Comparison of ENCODE assay signal across 1 cellular context in the genomic region with DNA sequence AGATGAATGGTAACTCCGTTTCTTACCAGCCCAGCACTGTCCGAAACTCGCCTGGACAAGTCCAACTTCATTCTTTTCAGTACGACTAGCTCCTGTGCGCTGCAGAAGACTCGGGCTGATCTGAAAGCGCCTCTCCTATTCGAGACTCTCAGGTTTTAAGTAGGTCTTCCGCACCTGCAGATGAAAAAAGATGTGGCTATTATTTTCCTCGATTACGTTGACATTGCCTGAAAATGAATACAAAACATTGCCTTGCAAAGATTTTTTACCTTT.
TF ChIP-seq lines count a peak whose summit lies in the region.

No MANE protein-coding gene starts in this region.

TF ChIP-seq in H1, 55 proteins besides CTCF, POLR2A, EP300 and RAD21:
- TF ChIP-seq, protein P1, sequence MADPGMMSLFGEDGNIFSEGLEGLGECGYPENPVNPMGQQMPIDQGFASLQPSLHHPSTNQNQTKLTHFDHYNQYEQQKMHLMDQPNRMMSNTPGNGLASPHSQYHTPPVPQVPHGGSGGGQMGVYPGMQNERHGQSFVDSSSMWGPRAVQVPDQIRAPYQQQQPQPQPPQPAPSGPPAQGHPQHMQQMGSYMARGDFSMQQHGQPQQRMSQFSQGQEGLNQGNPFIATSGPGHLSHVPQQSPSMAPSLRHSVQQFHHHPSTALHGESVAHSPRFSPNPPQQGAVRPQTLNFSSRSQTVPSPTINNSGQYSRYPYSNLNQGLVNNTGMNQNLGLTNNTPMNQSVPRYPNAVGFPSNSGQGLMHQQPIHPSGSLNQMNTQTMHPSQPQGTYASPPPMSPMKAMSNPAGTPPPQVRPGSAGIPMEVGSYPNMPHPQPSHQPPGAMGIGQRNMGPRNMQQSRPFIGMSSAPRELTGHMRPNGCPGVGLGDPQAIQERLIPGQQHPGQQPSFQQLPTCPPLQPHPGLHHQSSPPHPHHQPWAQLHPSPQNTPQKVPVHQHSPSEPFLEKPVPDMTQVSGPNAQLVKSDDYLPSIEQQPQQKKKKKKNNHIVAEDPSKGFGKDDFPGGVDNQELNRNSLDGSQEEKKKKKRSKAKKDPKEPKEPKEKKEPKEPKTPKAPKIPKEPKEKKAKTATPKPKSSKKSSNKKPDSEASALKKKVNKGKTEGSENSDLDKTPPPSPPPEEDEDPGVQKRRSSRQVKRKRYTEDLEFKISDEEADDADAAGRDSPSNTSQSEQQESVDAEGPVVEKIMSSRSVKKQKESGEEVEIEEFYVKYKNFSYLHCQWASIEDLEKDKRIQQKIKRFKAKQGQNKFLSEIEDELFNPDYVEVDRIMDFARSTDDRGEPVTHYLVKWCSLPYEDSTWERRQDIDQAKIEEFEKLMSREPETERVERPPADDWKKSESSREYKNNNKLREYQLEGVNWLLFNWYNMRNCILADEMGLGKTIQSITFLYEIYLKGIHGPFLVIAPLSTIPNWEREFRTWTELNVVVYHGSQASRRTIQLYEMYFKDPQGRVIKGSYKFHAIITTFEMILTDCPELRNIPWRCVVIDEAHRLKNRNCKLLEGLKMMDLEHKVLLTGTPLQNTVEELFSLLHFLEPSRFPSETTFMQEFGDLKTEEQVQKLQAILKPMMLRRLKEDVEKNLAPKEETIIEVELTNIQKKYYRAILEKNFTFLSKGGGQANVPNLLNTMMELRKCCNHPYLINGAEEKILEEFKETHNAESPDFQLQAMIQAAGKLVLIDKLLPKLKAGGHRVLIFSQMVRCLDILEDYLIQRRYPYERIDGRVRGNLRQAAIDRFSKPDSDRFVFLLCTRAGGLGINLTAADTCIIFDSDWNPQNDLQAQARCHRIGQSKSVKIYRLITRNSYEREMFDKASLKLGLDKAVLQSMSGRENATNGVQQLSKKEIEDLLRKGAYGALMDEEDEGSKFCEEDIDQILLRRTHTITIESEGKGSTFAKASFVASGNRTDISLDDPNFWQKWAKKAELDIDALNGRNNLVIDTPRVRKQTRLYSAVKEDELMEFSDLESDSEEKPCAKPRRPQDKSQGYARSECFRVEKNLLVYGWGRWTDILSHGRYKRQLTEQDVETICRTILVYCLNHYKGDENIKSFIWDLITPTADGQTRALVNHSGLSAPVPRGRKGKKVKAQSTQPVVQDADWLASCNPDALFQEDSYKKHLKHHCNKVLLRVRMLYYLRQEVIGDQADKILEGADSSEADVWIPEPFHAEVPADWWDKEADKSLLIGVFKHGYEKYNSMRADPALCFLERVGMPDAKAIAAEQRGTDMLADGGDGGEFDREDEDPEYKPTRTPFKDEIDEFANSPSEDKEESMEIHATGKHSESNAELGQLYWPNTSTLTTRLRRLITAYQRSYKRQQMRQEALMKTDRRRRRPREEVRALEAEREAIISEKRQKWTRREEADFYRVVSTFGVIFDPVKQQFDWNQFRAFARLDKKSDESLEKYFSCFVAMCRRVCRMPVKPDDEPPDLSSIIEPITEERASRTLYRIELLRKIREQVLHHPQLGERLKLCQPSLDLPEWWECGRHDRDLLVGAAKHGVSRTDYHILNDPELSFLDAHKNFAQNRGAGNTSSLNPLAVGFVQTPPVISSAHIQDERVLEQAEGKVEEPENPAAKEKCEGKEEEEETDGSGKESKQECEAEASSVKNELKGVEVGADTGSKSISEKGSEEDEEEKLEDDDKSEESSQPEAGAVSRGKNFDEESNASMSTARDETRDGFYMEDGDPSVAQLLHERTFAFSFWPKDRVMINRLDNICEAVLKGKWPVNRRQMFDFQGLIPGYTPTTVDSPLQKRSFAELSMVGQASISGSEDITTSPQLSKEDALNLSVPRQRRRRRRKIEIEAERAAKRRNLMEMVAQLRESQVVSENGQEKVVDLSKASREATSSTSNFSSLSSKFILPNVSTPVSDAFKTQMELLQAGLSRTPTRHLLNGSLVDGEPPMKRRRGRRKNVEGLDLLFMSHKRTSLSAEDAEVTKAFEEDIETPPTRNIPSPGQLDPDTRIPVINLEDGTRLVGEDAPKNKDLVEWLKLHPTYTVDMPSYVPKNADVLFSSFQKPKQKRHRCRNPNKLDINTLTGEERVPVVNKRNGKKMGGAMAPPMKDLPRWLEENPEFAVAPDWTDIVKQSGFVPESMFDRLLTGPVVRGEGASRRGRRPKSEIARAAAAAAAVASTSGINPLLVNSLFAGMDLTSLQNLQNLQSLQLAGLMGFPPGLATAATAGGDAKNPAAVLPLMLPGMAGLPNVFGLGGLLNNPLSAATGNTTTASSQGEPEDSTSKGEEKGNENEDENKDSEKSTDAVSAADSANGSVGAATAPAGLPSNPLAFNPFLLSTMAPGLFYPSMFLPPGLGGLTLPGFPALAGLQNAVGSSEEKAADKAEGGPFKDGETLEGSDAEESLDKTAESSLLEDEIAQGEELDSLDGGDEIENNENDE (IDR thresholded peaks at IDR 0.05; ENCODE audit: insufficient replicate concordance, low read length): no peak
- TF ChIP-seq TAF7 (optimal IDR thresholded peaks at IDR 0.05; ENCODE audit: borderline replicate concordance, low read depth, low read length) (no peak), TEAD4 (IDR thresholded peaks at IDR 0.05; ENCODE audit: low read depth, low read length) (no peak), BACH1 (IDR thresholded peaks at IDR 0.05; ENCODE audit: low read length) (no peak), JUND (IDR thresholded peaks at IDR 0.05; ENCODE audit: low read length) (no peak), JUN (IDR thresholded peaks at IDR 0.05; ENCODE audit: low read depth, low read length) (no peak), SAP30 (IDR thresholded peaks at IDR 0.05; ENCODE audit: insufficient read depth, insufficient replicate concordance, low read length) (no peak), SIRT6 (IDR thresholded peaks at IDR 0.05; ENCODE audit: low read length) (no peak), KDM5A (IDR thresholded peaks at IDR 0.05; ENCODE audit: low read length) (no peak), SIX5 (IDR thresholded peaks at IDR 0.05; ENCODE audit: low read depth, low read length) (no peak), GABPA (IDR thresholded peaks at IDR 0.05; ENCODE audit: borderline replicate concordance, insufficient read depth, low read length) (no peak), PHF8 (conservative IDR thresholded peaks at IDR 0.05; ENCODE audit: low read depth, low read length) (no peak), SIN3A (conservative IDR thresholded peaks at IDR 0.05 in 1 of 2, IDR thresholded peaks at IDR 0.05 in 1 of 2; ENCODE audit: low read depth in 1 of 2, low read length in 2 of 2) (no peak), RXRA (IDR thresholded peaks at IDR 0.05; ENCODE audit: insufficient read depth, low read depth, low read length) (no peak), KDM4A (IDR thresholded peaks at IDR 0.05; ENCODE audit: low read depth, low read length, severe bottlenecking) (no peak), CEBPB (IDR thresholded peaks at IDR 0.05; ENCODE audit: low read depth, low read length) (no peak)
- TF ChIP-seq, protein P2, sequence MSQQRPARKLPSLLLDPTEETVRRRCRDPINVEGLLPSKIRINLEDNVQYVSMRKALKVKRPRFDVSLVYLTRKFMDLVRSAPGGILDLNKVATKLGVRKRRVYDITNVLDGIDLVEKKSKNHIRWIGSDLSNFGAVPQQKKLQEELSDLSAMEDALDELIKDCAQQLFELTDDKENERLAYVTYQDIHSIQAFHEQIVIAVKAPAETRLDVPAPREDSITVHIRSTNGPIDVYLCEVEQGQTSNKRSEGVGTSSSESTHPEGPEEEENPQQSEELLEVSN (IDR thresholded peaks at IDR 0.05): no peak
- TF ChIP-seq, protein P3, sequence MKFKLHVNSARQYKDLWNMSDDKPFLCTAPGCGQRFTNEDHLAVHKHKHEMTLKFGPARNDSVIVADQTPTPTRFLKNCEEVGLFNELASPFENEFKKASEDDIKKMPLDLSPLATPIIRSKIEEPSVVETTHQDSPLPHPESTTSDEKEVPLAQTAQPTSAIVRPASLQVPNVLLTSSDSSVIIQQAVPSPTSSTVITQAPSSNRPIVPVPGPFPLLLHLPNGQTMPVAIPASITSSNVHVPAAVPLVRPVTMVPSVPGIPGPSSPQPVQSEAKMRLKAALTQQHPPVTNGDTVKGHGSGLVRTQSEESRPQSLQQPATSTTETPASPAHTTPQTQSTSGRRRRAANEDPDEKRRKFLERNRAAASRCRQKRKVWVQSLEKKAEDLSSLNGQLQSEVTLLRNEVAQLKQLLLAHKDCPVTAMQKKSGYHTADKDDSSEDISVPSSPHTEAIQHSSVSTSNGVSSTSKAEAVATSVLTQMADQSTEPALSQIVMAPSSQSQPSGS (IDR thresholded peaks at IDR 0.05; ENCODE audit: low read length): no peak
- TF ChIP-seq, protein P4, sequence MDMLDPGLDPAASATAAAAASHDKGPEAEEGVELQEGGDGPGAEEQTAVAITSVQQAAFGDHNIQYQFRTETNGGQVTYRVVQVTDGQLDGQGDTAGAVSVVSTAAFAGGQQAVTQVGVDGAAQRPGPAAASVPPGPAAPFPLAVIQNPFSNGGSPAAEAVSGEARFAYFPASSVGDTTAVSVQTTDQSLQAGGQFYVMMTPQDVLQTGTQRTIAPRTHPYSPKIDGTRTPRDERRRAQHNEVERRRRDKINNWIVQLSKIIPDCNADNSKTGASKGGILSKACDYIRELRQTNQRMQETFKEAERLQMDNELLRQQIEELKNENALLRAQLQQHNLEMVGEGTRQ (IDR thresholded peaks at IDR 0.05; ENCODE audit: low read length): no peak
